ENCODE assay signal across 17 cellular contexts in the genomic region with DNA sequence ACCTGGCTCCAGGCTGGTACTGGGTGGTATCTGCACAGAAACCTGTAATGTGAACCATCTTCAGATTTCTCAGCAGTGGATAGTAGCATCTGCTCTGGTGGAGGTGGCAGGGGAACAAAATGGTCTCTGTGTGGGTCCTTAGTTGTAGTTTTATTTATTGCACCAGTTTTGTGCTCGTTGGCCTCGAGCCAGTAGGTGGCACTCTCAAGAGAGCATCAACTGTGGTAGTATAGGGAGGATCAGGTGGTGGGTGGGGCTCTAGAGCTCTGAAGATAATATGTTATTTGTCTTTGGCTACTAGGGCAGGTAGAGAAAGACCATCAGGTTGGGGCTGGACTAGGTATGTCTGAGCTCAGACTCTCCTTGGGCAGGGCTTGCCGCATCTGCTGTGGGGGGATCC.
DNase-seq lines count a peak whose midpoint lies in the region; ATAC-seq, FAIRE-seq and TF ChIP-seq lines count a peak whose summit lies in the region.
"Had no signal": no experiment of that assay in that cellular context is flagged by ENCODE, and none has a peak within 500 bp of the region (broad histone marks: within the 10 kb centered on the region; RNA-seq: fewer than 3 reads in every experiment).

No MANE protein-coding gene starts in this region.

- no peaks in the 10 kb centered on the region for H3K27me3 Mint-ChIP-seq in WTC11 (ENCODE audit: low read depth)
- no peaks in the 10 kb centered on the region for H3K27me3 Mint-ChIP-seq in progenitor cell of endocrine pancreas
- H3K27me3 Mint-ChIP-seq in Calu3 (ENCODE audit: unreplicated experiment), result no peaks in the 10 kb centered on the region
- H3K27me3 Mint-ChIP-seq: activated naive CD4-positive, alpha-beta T cell treated with anti-CD3 and anti-CD28 coated beads, Interleukin-2, amount 50 U/mL, for 24 hours; memory B cell; stimulated activated memory B cell treated with anti-CD40 and anti-IgM and Interleukin-4, amounts not matched to agents 10 μg/mL and 1 μg/mL and 100 μg/mL, for 72 hours; T-cell had no signal

- peak; percentile 95 for ATAC-seq in WTC11
- ATAC-seq: stimulated activated memory B cell treated with anti-CD40 and anti-IgM and Interleukin-4, amounts not matched to agents 10 μg/mL and 1 μg/mL and 100 μg/mL, for 72 hours; T-cell had no signal

- POLR2A ChIA-PET in WTC11 (lab: Charles Lee), result no interaction called here

- H3K36me3 Mint-ChIP-seq in WTC11 (no peaks in the 10 kb centered on the region), progenitor cell of endocrine pancreas (ENCODE audit: insufficient read depth) (no peaks in the 10 kb centered on the region), Calu3 (ENCODE audit: insufficient read depth, unreplicated experiment) (no peaks in the 10 kb centered on the region)
- H3K36me3 Mint-ChIP-seq: activated naive CD4-positive, alpha-beta T cell treated with anti-CD3 and anti-CD28 coated beads, Interleukin-2, amount 50 U/mL, for 24 hours; memory B cell; stimulated activated memory B cell treated with anti-CD40 and anti-IgM and Interleukin-4, amounts not matched to agents 10 μg/mL and 1 μg/mL and 100 μg/mL, for 72 hours; T-cell had no signal

- DNase-seq in NCI-H82 (lab: John Stamatoyannopoulos, UW) (peak; percentile 34), NCI-H82 treated with DMSO at 0.1 percent for 48 hours (lab: John Stamatoyannopoulos, UW; ENCODE audit: unreplicated experiment) (no peak), WTC11 (ENCODE audit: low spot score) (peak; percentile 68), progenitor cell of endocrine pancreas (ENCODE audit: low spot score, unreplicated experiment) (no peak), GM12892 (ENCODE audit: insufficient read length) (no peak), NCI-H128 (lab: John Stamatoyannopoulos, UW; ENCODE audit: unreplicated experiment) (no peak), Calu3 (no peak)
- DNase-seq in Jurkat, Clone E6-1 (ENCODE audit: low read depth, low spot score), result peak; percentile 9
- DNase-seq: ACHN; activated CD4-positive, CD25-positive, alpha-beta regulatory T cell treated with anti-CD3 and anti-CD28 coated beads, Interleukin-2, amount 50 U/mL, for 72 hours; activated CD8-positive, alpha-beta memory T cell treated with anti-CD3 and anti-CD28 coated beads, Interleukin-2, amount 50 U/mL, for 48 hours; T-cell had no signal

- H3K9me3 Mint-ChIP-seq in WTC11 (peaks cover 8% of the 10 kb centered on the region; the same call in 1 of the 2 replicates), progenitor cell of endocrine pancreas (ENCODE audit: low read depth) (peaks cover 3% of the 10 kb centered on the region), Calu3 (ENCODE audit: low read depth, unreplicated experiment) (peaks cover 2% of the 10 kb centered on the region)

- intact Hi-C loops in Calu3 (cut with micrococcal nuclease; ENCODE audit: unreplicated experiment), result no loop called here

- TF ChIP-seq POLR2A in GM12892 (IDR thresholded peaks at IDR 0.05; ENCODE audit: low read depth, low read length), result no peak

- H3K4me3 Mint-ChIP-seq in WTC11 (no peak overlapping the region), progenitor cell of endocrine pancreas (ENCODE audit: low read depth) (no peak overlapping the region), Calu3 (ENCODE audit: low read depth, unreplicated experiment) (no peak overlapping the region)
- H3K4me3 Mint-ChIP-seq: activated naive CD4-positive, alpha-beta T cell treated with anti-CD3 and anti-CD28 coated beads, Interleukin-2, amount 50 U/mL, for 24 hours; memory B cell; stimulated activated memory B cell treated with anti-CD40 and anti-IgM and Interleukin-4, amounts not matched to agents 10 μg/mL and 1 μg/mL and 100 μg/mL, for 72 hours; T-cell had no signal

- FAIRE-seq in GM12892 (lab: Jason Lieb, UNC), result no peak
- FAIRE-seq: urothelium cell line had no signal

- no peak overlapping the region for H3K4me3 ChIP-seq in Jurkat, Clone E6-1 (ENCODE audit: low read length)
- H3K4me3 ChIP-seq: cardiac muscle cell had no signal

- BruUV-seq in Calu3 (replicated peaks; lab: Mats Ljungman, UMichigan), result no TSS peak

- H3K4me1 Mint-ChIP-seq in WTC11 (peaks cover 13% of the 10 kb centered on the region), progenitor cell of endocrine pancreas (ENCODE audit: low read depth) (peaks cover 7% of the 10 kb centered on the region), Calu3 (ENCODE audit: low read depth, unreplicated experiment) (no peaks in the 10 kb centered on the region)
- H3K4me1 Mint-ChIP-seq: activated naive CD4-positive, alpha-beta T cell treated with anti-CD3 and anti-CD28 coated beads, Interleukin-2, amount 50 U/mL, for 24 hours; memory B cell; stimulated activated memory B cell treated with anti-CD40 and anti-IgM and Interleukin-4, amounts not matched to agents 10 μg/mL and 1 μg/mL and 100 μg/mL, for 72 hours; T-cell had no signal

- TF ChIP-seq CTCF in WTC11 (IDR thresholded peaks at IDR 0.05) (peak; percentile 17; the same call in 1 of the 2 replicates), progenitor cell of endocrine pancreas (IDR thresholded peaks at IDR 0.05; ENCODE audit: unreplicated experiment) (peak; percentile 10), Calu3 (IDR thresholded peaks at IDR 0.05; ENCODE audit: unreplicated experiment) (no peak)

- CTCF ChIA-PET in WTC11 (lab: Charles Lee), result interaction anchor here (0.6 to 1.1 kb wide), 5 partner anchors 42 to 279 kb away, joined by 3 to 4 read pairs (median 3); no protein-coding TSS in a partner anchor
- CTCF ChIA-PET in Calu3 (lab: Charles Lee), result no interaction called here

- peak overlapping the region; percentile 61; the same call in 1 of the 2 replicates for H3K27ac Mint-ChIP-seq in WTC11
- no peak overlapping the region for H3K27ac Mint-ChIP-seq in progenitor cell of endocrine pancreas
- no peak overlapping the region for H3K27ac Mint-ChIP-seq in Calu3 (ENCODE audit: unreplicated experiment)
- H3K27ac Mint-ChIP-seq: activated naive CD4-positive, alpha-beta T cell treated with anti-CD3 and anti-CD28 coated beads, Interleukin-2, amount 50 U/mL, for 24 hours; memory B cell; stimulated activated memory B cell treated with anti-CD40 and anti-IgM and Interleukin-4, amounts not matched to agents 10 μg/mL and 1 μg/mL and 100 μg/mL, for 72 hours; T-cell had no signal

TF ChIP-seq in WTC11, 78 proteins besides CTCF, POLR2A, EP300 and RAD21:
- TF ChIP-seq PRDM15 (CRISPR knock-in tag; IDR thresholded peaks at IDR 0.05) (0 out of 2 replicates have a peak, but pooled peaks have one; percentile 18), MLX (CRISPR knock-in tag; IDR thresholded peaks at IDR 0.05) (no peak)

Comparison
In these comparisons a context has a peak if more than half of its experiments do, and no peak if none do; other contexts are left out.
1. DNase-seq: peak in NCI-H82 (single experiment), Jurkat, Clone E6-1 (single experiment) and WTC11 (single experiment); none in NCI-H82 treated with DMSO at 0.1 percent for 48 hours (single experiment), progenitor cell of endocrine pancreas (single experiment), GM12892 (single experiment), NCI-H128 (single experiment) and Calu3 (single experiment).